In the genomic region with DNA sequence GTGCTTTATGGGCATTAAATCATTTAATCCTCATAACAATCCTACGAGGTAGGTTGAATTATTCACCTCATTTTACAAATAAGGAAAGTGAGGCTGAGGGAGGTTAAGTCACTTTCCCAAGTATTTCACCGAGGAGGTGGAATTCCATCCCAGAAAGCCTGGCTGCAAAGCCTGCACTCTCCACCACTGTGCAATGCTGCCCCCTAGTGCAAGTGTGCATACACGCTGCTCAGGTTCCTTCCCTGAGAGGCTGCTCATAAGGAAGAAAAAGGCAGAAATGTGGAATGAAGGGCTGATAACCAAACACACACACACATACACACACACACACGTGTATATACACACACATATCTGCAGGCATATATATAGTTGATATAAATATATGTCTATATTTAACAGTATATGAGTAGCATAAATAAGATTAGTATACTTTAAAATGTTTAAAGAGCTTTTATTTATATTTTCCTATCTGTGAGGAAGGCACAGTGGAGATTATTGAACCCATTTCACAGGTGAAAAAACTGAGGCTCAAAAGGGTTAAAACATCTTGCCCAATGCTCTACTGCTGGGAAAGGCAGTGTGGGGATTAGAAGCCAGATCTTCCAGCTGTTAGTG, we compare ENCODE assay signal across 8 cellular contexts.
DNase-seq lines count a peak whose midpoint lies in the region; TF ChIP-seq lines count a peak whose summit lies in the region.

No MANE protein-coding gene starts in this region.

- no peak overlapping the region for H2AFZ ChIP-seq in osteoblast (ENCODE audit: low read length)

- TF ChIP-seq CTCF in fibroblast of the aortic adventitia (IDR thresholded peaks at IDR 0.05; ENCODE audit: insufficient read depth, low read length) = peak; percentile 74
- peak; percentile 95 for TF ChIP-seq CTCF in osteoblast (IDR thresholded peaks at IDR 0.05; ENCODE audit: extremely low read depth, low read depth, low read length)

- no peak overlapping the region for H3K4me3 ChIP-seq in HAP-1
- no peak overlapping the region for H3K4me3 ChIP-seq in fibroblast of the aortic adventitia (ENCODE audit: low read depth, low read length)
- H3K4me3 ChIP-seq in osteoblast (ENCODE audit: insufficient read depth, low read length) = no peak overlapping the region

- H3K36me3 ChIP-seq in HAP-1 (replicated peaks) = no peaks in the 10 kb centered on the region
- H3K36me3 ChIP-seq in osteoblast (ENCODE audit: insufficient read depth, low read length) = no peaks in the 10 kb centered on the region

- H3K9me3 ChIP-seq in HAP-1 (no peaks in the 10 kb centered on the region), osteoblast (ENCODE audit: low read depth, low read length) (no peaks in the 10 kb centered on the region)

- H3K27ac ChIP-seq in osteoblast (ENCODE audit: low read depth, low read length) = no peak overlapping the region

- H3K4me1 ChIP-seq in HAP-1 = peaks cover 3% of the 10 kb centered on the region
- no peaks in the 10 kb centered on the region for H3K4me1 ChIP-seq in osteoblast (ENCODE audit: insufficient read depth, low read length)

- in situ Hi-C loops in HAP-1 (cut with MboI; ENCODE audit: low sequenced_read_pairs) = loop anchor here (5.0 to 25.0 kb wide), 4 partner anchors 234 to 866 kb away; no protein-coding TSS in a partner anchor

- H4K20me1 ChIP-seq in osteoblast (ENCODE audit: insufficient read depth, low read length) = no peaks in the 10 kb centered on the region

- no peaks in the 10 kb centered on the region for H3K79me2 ChIP-seq in osteoblast (ENCODE audit: insufficient read depth, low read length)

- peak overlapping the region; percentile 9 for H3K4me2 ChIP-seq in osteoblast (ENCODE audit: insufficient read depth, low read length)

- no peaks in the 10 kb centered on the region for H3K27me3 ChIP-seq in HAP-1 (ENCODE audit: low read depth)
- H3K27me3 ChIP-seq in osteoblast (ENCODE audit: insufficient read depth, low read length) = no peaks in the 10 kb centered on the region

- peak; percentile 19 to 22 for DNase-seq in stimulated activated CD4-positive, alpha-beta T cell treated with anti-CD3 and anti-CD28 coated beads, Interleukin-2, amount 100 ng/mL, for 48 hours
- DNase-seq in stimulated activated CD4-positive, alpha-beta T cell treated with anti-CD3 and anti-CD28 coated beads, Interleukin-12 subunit alpha, Interleukin-12 subunit beta, amount 100 ng/mL, for 4 hours = no peak
- DNase-seq in HAP-1 (ENCODE audit: low spot score in 2 of 2) (peak; percentile 81 to 91), NCI-H1048 (lab: John Stamatoyannopoulos, UW) (peak; percentile 19), T1000 (lab: John Stamatoyannopoulos, UW) (peak; percentile 4), fibroblast of the aortic adventitia (ENCODE audit: low read depth) (peak; percentile 61), osteoblast (ENCODE audit: insufficient read length, low spot score, missing footprints) (peak; percentile 45), cortex of kidney (lab: John Stamatoyannopoulos, UW) (no peak)

Comparison
In these comparisons a context has a peak if more than half of its experiments do, and no peak if none do; other contexts are left out.
1. DNase-seq: peak in stimulated activated CD4-positive, alpha-beta T cell treated with anti-CD3 and anti-CD28 coated beads, Interleukin-2, amount 100 ng/mL, for 48 hours (2 of 2), HAP-1 (2 of 2), NCI-H1048 (single experiment), T1000 (single experiment), fibroblast of the aortic adventitia (single experiment) and osteoblast (single experiment); none in stimulated activated CD4-positive, alpha-beta T cell treated with anti-CD3 and anti-CD28 coated beads, Interleukin-12 subunit alpha, Interleukin-12 subunit beta, amount 100 ng/mL, for 4 hours (single experiment) and cortex of kidney (single experiment).